ENCODE assay signal across 2 cellular contexts in the genomic region with DNA sequence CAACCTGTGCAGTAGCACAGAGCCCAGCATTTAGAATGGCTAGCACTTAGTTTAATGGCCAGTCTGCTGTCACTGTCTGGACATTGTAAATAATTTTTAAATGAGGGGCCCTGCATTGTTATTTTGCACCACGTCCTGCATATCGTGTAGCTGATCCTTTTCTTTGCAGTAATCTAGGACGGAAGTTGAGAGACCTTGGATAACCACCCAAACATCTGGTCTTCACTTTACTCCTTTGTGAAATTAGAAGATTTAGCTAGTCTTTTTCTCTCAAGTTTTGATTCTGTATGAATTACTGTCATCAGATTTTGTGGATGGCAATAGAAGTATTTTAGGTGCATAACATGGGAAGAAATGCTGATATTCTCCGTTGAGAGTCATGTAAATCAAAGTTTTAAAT.
A peak's percentile ranks its signal among the peaks of the same experiment; 100 is the strongest.
TF ChIP-seq lines count a peak whose summit lies in the region.

No MANE protein-coding gene starts in this region.

TF ChIP-seq in SK-N-SH, 30 proteins besides CTCF, POLR2A, EP300 and RAD21:
- TF ChIP-seq RCOR1 (IDR thresholded peaks at IDR 0.05; ENCODE audit: low read length) (no peak), MXI1 (IDR thresholded peaks at IDR 0.05; ENCODE audit: low read depth, low read length) (peak; percentile 42; the same call in 1 of the 2 replicates), ELF1 (IDR thresholded peaks at IDR 0.05) (no peak)

TF ChIP-seq in SK-N-SH treated with all-trans-retinoic acid at 6 μM for 48 hours, 23 proteins besides CTCF, POLR2A, EP300 and RAD21:
- no peak for TF ChIP-seq BACH2 (CRISPR knock-in tag; IDR thresholded peaks at IDR 0.05; ENCODE audit: borderline replicate concordance)
- TF ChIP-seq RARB (CRISPR knock-in tag; IDR thresholded peaks at IDR 0.05) = no peak
- TF ChIP-seq ESRRG (CRISPR knock-in tag; IDR thresholded peaks at IDR 0.05) = no peak
- TF ChIP-seq CSDC2 (CRISPR knock-in tag; IDR thresholded peaks at IDR 0.05) = no peak
- TF ChIP-seq ZC3H10 (CRISPR knock-in tag; IDR thresholded peaks at IDR 0.05) = no peak
- no peak for TF ChIP-seq ZFP3 (CRISPR knock-in tag; IDR thresholded peaks at IDR 0.05)
- no peak for TF ChIP-seq PATZ1 (CRISPR knock-in tag; IDR thresholded peaks at IDR 0.05; ENCODE audit: borderline replicate concordance)
TF ChIP-seq in SK-N-SH treated with all-trans-retinoic acid at 6 μM for 48 hours: peak in this region for 0.
